In the genomic region with DNA sequence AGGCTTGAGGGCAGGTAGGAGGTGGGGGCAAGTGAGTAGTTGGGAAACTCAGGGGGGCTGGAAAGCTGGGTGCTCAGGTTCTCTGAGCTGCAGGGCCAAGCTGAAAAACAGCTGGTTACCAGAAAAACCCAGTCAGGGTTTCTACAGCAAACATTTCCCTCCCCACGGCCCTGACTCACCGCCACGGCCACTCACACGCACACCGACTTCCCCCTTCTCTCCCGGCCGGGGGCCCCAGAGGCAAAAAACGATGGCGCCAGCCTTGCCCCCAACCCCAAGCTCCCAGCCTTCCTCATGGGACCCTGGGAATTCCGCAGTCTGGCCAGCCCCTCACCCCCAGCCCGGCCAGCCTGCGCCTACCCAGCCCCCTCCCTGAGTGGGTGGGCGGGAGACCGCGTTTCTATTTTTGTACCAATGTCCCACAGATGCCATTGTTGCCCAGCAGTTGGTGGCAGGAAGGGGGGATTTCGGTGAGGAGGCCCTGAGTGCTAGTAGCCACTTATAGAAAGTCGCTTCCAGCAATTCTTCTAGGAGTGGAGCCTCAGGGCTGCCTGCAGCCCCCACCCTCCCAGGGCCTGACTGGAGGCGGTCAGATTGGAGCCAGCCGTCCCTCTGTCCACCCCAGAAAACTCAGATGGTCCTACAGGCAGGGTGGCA, we compare ENCODE assay signal across 9 cellular contexts. TPM values are rescaled to one million over a fixed set of nuclear protein-coding genes. Genes with fewer than 3 reads are reported as not detected.
A peak's percentile ranks its signal among the peaks of the same experiment; 100 is the strongest.
DNase-seq lines count a peak whose midpoint lies in the region; ATAC-seq, FAIRE-seq and TF ChIP-seq lines count a peak whose summit lies in the region.
"Had no signal": no experiment of that assay in that cellular context is flagged by ENCODE, and none has a peak within 500 bp of the region (broad histone marks: within the 10 kb centered on the region; RNA-seq: fewer than 3 reads in every experiment).

No MANE protein-coding gene starts in this region.

- DNase-seq in KBM-7 (peak; percentile 87), kidney (no peak), DMS153 (lab: John Stamatoyannopoulos, UW) (no peak), NCI-H1105 treated with DMSO at 0.1 percent for 48 hours (lab: John Stamatoyannopoulos, UW) (no peak), inferior parietal cortex (ENCODE audit: extremely low spot score) (no peak), OCI-M1 (lab: John Stamatoyannopoulos, UW) (no peak)
- DNase-seq in stimulated activated naive B cell treated with anti-CD40 and anti-IgM and Interleukin-4, amounts not matched to agents 10 μg/mL and 1 μg/mL and 100 μg/mL, for 72 hours, result peak; percentile 59
- DNase-seq: NCI-H1048 had no signal

- no peak for TF ChIP-seq CTCF in kidney (IDR thresholded peaks at IDR 0.05; ENCODE audit: borderline replicate concordance, extremely low read depth, insufficient read depth)

- WGBS in adipose tissue, 3 donors, result 20 to 58% (median 30%) methylated on average over 19 of the region's 19 CpGs

- peak overlapping the region; percentile 83 for H3K27ac Mint-ChIP-seq in stimulated activated naive B cell treated with anti-CD40 and anti-IgM and Interleukin-4, amounts not matched to agents 10 μg/mL and 1 μg/mL and 100 μg/mL, for 72 hours

- H3K4me1 ChIP-seq in kidney (ENCODE audit: control insufficient read depth in 1 of 2, insufficient read depth in 1 of 2, low read depth in 1 of 2, low read length in 2 of 2), result peaks cover 14 to 47% of the 10 kb centered on the region in 2 donors

- intact Hi-C loops in kidney (cut with DNase I), result no loop called here

- in situ Hi-C loops in KBM-7 (cut with MboI; ENCODE audit: low pct_unique_long_range_greater_than_20kb, low sequenced_read_pairs), result no loop called here

- H3K27me3 Mint-ChIP-seq in stimulated activated naive B cell treated with anti-CD40 and anti-IgM and Interleukin-4, amounts not matched to agents 10 μg/mL and 1 μg/mL and 100 μg/mL, for 72 hours, result no peaks in the 10 kb centered on the region

- FAIRE-seq in kidney (lab: Jason Lieb, UNC), result no peak

- H3K27ac ChIP-seq in adipose tissue (ENCODE audit: low read depth, low read length) (peak overlapping the region; percentile 78), kidney (ENCODE audit: low read depth in 2 of 2, low read length in 2 of 2) (peak overlapping the region; percentile 68 to 78)

- H3K36me3 ChIP-seq in kidney (ENCODE audit: control insufficient read depth in 1 of 2, insufficient read depth in 2 of 2, low read length in 2 of 2), result peaks cover 0 to 3% of the 10 kb centered on the region in 2 donors

- H3K4me3 Mint-ChIP-seq in stimulated activated naive B cell treated with anti-CD40 and anti-IgM and Interleukin-4, amounts not matched to agents 10 μg/mL and 1 μg/mL and 100 μg/mL, for 72 hours, result peak overlapping the region; percentile 29 to 58

- peaks cover 17 to 30% of the 10 kb centered on the region in 2 donors for H3K36me3 Mint-ChIP-seq in stimulated activated naive B cell treated with anti-CD40 and anti-IgM and Interleukin-4, amounts not matched to agents 10 μg/mL and 1 μg/mL and 100 μg/mL, for 72 hours

- peak; percentile 88 for ATAC-seq in stimulated activated naive B cell treated with anti-CD40 and anti-IgM and Interleukin-4, amounts not matched to agents 10 μg/mL and 1 μg/mL and 100 μg/mL, for 72 hours (replicated peaks)

- peaks cover 30 to 59% of the 10 kb centered on the region in 2 donors for H3K4me1 Mint-ChIP-seq in stimulated activated naive B cell treated with anti-CD40 and anti-IgM and Interleukin-4, amounts not matched to agents 10 μg/mL and 1 μg/mL and 100 μg/mL, for 72 hours

- H3K9me3 Mint-ChIP-seq in stimulated activated naive B cell treated with anti-CD40 and anti-IgM and Interleukin-4, amounts not matched to agents 10 μg/mL and 1 μg/mL and 100 μg/mL, for 72 hours, result no peaks in the 10 kb centered on the region

- no peak overlapping the region for H3K4me3 ChIP-seq in kidney (ENCODE audit: low read length in 2 of 2)

- H3K9me3 ChIP-seq in kidney (ENCODE audit: control insufficient read depth in 1 of 2, low read length in 2 of 2), result no peaks in the 10 kb centered on the region

- peak overlapping the region in 1 of 2 donors; percentile 61 for H3K9ac ChIP-seq in kidney (ENCODE audit: low read length in 2 of 2)

RNA-seq across cellular contexts. Expression of a gene that starts 18.4 kb away (rescaled TPM):
- 100 to 1,000 TPM in 2 of 3 donors, 10 to 100 TPM in 1; 37.9 to 180 (median 107) TPM for polyA plus RNA-seq in adipose tissue
- 135 TPM for total RNA-seq in kidney
- polyA plus RNA-seq in kidney (ENCODE audit: insufficient read depth, low read depth, low replicate concordance), result 158 TPM

RNA-seq across cellular contexts. Expression of a gene that starts 33.4 kb away (rescaled TPM):
- polyA plus RNA-seq in adipose tissue (100 to 1,000 TPM in 1 of 3 donors, 10 to 100 TPM in 2; 35.1 to 148 (median 52.1) TPM), kidney (ENCODE audit: insufficient read depth, low read depth, low replicate concordance) (44.0 TPM)
- 77.2 TPM for total RNA-seq in kidney

RNA-seq across cellular contexts. Expression of a gene that starts 41.4 kb away (rescaled TPM):
- polyA plus RNA-seq in adipose tissue, result 10 to 100 TPM; 20.9 to 85.4 (median 71.1) TPM
- total RNA-seq in kidney, result 77.9 TPM
- 185 TPM for polyA plus RNA-seq in kidney (ENCODE audit: insufficient read depth, low read depth, low replicate concordance)

RNA-seq across cellular contexts. Expression of a gene that starts 50.2 kb away (rescaled TPM):
- polyA plus RNA-seq in adipose tissue (10 to 100 TPM; 34.3 to 68.4 (median 52.1) TPM), kidney (ENCODE audit: insufficient read depth, low read depth, low replicate concordance) (45.2 TPM)
- total RNA-seq in kidney, result 93.5 TPM

RNA-seq across cellular contexts. Expression of a gene that starts 57.6 kb away (rescaled TPM):
- 10 to 100 TPM in 2 of 3 donors, 1 to 10 TPM in 1; 4.8 to 29.7 (median 23.3) TPM for polyA plus RNA-seq in adipose tissue
- 27.7 TPM for total RNA-seq in kidney
- polyA plus RNA-seq in kidney (ENCODE audit: insufficient read depth, low read depth, low replicate concordance), result 13.7 TPM

Comparison
In these comparisons a context has a peak if more than half of its experiments do, and no peak if none do; other contexts are left out.
1. DNase-seq: peak in KBM-7 (single experiment) and stimulated activated naive B cell treated with anti-CD40 and anti-IgM and Interleukin-4, amounts not matched to agents 10 μg/mL and 1 μg/mL and 100 μg/mL, for 72 hours (single experiment); none in kidney (single experiment), DMS153 (single experiment), NCI-H1105 treated with DMSO at 0.1 percent for 48 hours (single experiment), inferior parietal cortex (single experiment) and OCI-M1 (single experiment).